ENCODE assay signal across 1 cellular context in genomic region chr2:232562515-232563151, GRCh38.
TF ChIP-seq lines count a peak whose summit lies in the region.

No MANE protein-coding gene starts in this region.

TF ChIP-seq in K562, 482 proteins besides CTCF, POLR2A, EP300 and RAD21 (continues in another document):
- TF ChIP-seq HOMEZ (CRISPR knock-in tag; IDR thresholded peaks at IDR 0.05) (no peak), IRF9 (tag; IDR thresholded peaks at IDR 0.05) (no peak), MYBL2 (IDR thresholded peaks at IDR 0.05; ENCODE audit: low read depth) (no peak), MYBL2 (CRISPR knock-in tag; IDR thresholded peaks at IDR 0.05; ENCODE audit: borderline replicate concordance) (no peak), C11orf30 (IDR thresholded peaks at IDR 0.05; ENCODE audit: low read depth) (peak; percentile 19; the same call in 1 of the 2 replicates), ZNF79 (CRISPR knock-in tag; IDR thresholded peaks at IDR 0.05; ENCODE audit: low read depth) (no peak), E4F1 (CRISPR knock-in tag; IDR thresholded peaks at IDR 0.05; ENCODE audit: borderline replicate concordance) (no peak), USF2 (CRISPR knock-in tag; IDR thresholded peaks at IDR 0.05) (peak; percentile 31; the same call in 1 of the 2 replicates), ZBTB49 (CRISPR knock-in tag; IDR thresholded peaks at IDR 0.05; ENCODE audit: borderline replicate concordance) (no peak), MCM7 (IDR thresholded peaks at IDR 0.05) (no peak), NFXL1 (CRISPR knock-in tag; IDR thresholded peaks at IDR 0.05) (no peak), MXD1 (CRISPR knock-in tag; IDR thresholded peaks at IDR 0.05; ENCODE audit: borderline replicate concordance, poor library complexity, severe bottlenecking) (no peak), KAT8 (IDR thresholded peaks at IDR 0.05; ENCODE audit: low read depth) (no peak), ZC3H4 (CRISPR knock-in tag; IDR thresholded peaks at IDR 0.05; ENCODE audit: borderline replicate concordance) (no peak), PHF21A (IDR thresholded peaks at IDR 0.05; ENCODE audit: borderline replicate concordance, low read depth) (no peak), ARNT (IDR thresholded peaks at IDR 0.05) (no peak), XRCC3 (IDR thresholded peaks at IDR 0.05) (no peak), ZNF311 (CRISPR knock-in tag; IDR thresholded peaks at IDR 0.05) (no peak), ZNF551 (CRISPR knock-in tag; IDR thresholded peaks at IDR 0.05) (no peak), HLTF (IDR thresholded peaks at IDR 0.05) (no peak), ZHX1 (conservative IDR thresholded peaks at IDR 0.05; ENCODE audit: low read length) (no peak), JUND (IDR thresholded peaks at IDR 0.05; ENCODE audit: borderline replicate concordance, low read depth, low read length) (no peak), JUND (tag; IDR thresholded peaks at IDR 0.05; ENCODE audit: borderline replicate concordance, low read depth, low read length) (no peak), RERE (CRISPR knock-in tag; IDR thresholded peaks at IDR 0.05; ENCODE audit: borderline replicate concordance) (no peak), MLLT1 (IDR thresholded peaks at IDR 0.05) (no peak), RBM14 (IDR thresholded peaks at IDR 0.05; ENCODE audit: borderline replicate concordance, insufficient read depth, low read depth, low read length) (no peak), ZNF316 (IDR thresholded peaks at IDR 0.05) (peak; percentile 29; the same call in 1 of the 2 replicates), ZKSCAN1 (IDR thresholded peaks at IDR 0.05; ENCODE audit: low read depth, low read length) (no peak), USF1 (CRISPR knock-in tag; IDR thresholded peaks at IDR 0.05) (peak; percentile 74), ZNF398 (CRISPR knock-in tag; IDR thresholded peaks at IDR 0.05) (no peak), ZNF395 (CRISPR knock-in tag; IDR thresholded peaks at IDR 0.05) (no peak), HNRNPLL (IDR thresholded peaks at IDR 0.05; ENCODE audit: low read depth, low read length, poor library complexity, severe bottlenecking) (no peak)
